8 cellular contexts compared by ENCODE assay signal in the genomic region with DNA sequence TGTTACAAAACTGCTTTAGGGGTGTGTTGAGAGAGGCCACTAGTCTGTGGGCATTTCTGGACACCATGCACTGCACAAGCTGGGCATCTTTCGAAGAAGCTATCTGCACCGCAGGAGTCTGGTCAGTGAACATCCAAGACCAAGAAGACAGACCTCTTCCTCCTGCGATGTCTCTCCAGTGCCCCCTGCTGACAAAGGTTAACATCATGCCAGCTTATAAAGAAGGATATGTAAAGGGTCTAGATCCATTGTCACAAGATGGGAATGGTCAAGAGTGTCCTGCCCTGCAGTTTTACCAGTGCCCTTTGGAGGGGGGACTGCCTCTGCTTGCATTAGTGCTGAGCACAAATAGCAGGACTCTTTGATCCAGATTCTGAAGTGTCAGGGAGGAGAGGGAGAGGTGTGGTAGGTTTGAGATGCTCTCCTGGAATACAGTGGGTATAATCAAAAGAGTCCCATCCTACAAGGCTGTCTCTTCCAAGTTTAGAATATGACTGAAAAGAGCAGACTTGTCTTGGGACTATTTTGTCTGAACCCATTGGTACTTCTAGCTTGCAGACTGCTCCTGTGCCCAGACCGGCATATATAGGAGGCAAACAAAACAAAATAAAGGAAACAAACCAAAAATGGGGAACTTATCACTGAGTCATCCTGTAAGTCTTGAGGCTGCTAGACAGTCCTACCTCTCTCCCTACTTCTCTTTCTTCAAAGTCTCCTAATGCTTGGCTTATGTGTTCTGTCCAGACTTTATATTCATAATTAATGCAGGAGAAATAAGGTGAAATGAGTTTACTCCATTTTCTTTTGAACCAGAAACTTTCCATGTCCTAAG.
DNase-seq lines count a peak whose midpoint lies in the region; ATAC-seq and TF ChIP-seq lines count a peak whose summit lies in the region.

No MANE protein-coding gene starts in this region.

- H3K79me2 ChIP-seq in SU-DHL-6 (ENCODE audit: insufficient read depth, low read length): no peaks in the 10 kb centered on the region

- no peaks in the 10 kb centered on the region for H3K36me3 ChIP-seq in MG63
- no peaks in the 10 kb centered on the region for H3K36me3 ChIP-seq in SU-DHL-6 (ENCODE audit: low read length)
- no peaks in the 10 kb centered on the region for H3K36me3 ChIP-seq in ovary

- H3K4me3 ChIP-seq in MG63 (no peak overlapping the region), SU-DHL-6 (ENCODE audit: insufficient read depth, low read length, poor library complexity, severe bottlenecking) (no peak overlapping the region), fibroblast of pulmonary artery (replicated peaks; ENCODE audit: low read depth, low read length) (no peak overlapping the region), ovary (no peak overlapping the region)

- no peaks in the 10 kb centered on the region for H3K4me1 ChIP-seq in ovary (ENCODE audit: insufficient read depth)

- H3K27ac ChIP-seq in SU-DHL-6 (ENCODE audit: low read depth, low read length): no peak overlapping the region
- no peak overlapping the region for H3K27ac ChIP-seq in ovary

- peak; percentile 59 for ATAC-seq in GM19455 (IDR thresholded peaks at IDR 0.05; ENCODE audit: unreplicated experiment)

- DNase-seq in D341Med (ENCODE audit: low spot score) (peak; percentile 63), MG63 (peak; percentile 5), fibroblast of pulmonary artery (ENCODE audit: low read depth) (peak; percentile 90), ovary (peak; percentile 40 to 57 (median 49)), activated T-cell treated with anti-CD3 and anti-CD28 coated beads for 4 hours (no peak)
- DNase-seq in central memory CD4-positive, alpha-beta T cell: no peak

- intact Hi-C loops in ovary (cut with DNase I): loop anchor here in 2 of 4 donors (5.0 to 10.0 kb wide), 2 partner anchors 682 to 1150 kb away; no protein-coding TSS in a partner anchor

- no peaks in the 10 kb centered on the region for H4K20me1 ChIP-seq in SU-DHL-6 (ENCODE audit: low read depth, low read length)

- no peak for TF ChIP-seq POLR2A in ovary (IDR thresholded peaks at IDR 0.05)

- H3K4me2 ChIP-seq in SU-DHL-6 (ENCODE audit: low read depth, low read length, poor library complexity, severe bottlenecking): no peak overlapping the region

- no peaks in the 10 kb centered on the region for H3K27me3 ChIP-seq in MG63
- H3K27me3 ChIP-seq in SU-DHL-6 (ENCODE audit: low read length): no peaks in the 10 kb centered on the region
- no peaks in the 10 kb centered on the region for H3K27me3 ChIP-seq in ovary

- WGBS in ovary, 3 donors: 43 to 54% (median 46%) methylated on average over 4 of the region's 4 CpGs

- TF ChIP-seq EP300 in ovary (IDR thresholded peaks at IDR 0.05): no peak

- H3K9me2 ChIP-seq in SU-DHL-6 (replicated peaks; ENCODE audit: insufficient read depth, low read length): no peaks in the 10 kb centered on the region

- H3F3A ChIP-seq in SU-DHL-6 (ENCODE audit: insufficient read depth): no peaks in the 10 kb centered on the region

- no peak overlapping the region for H3K9ac ChIP-seq in SU-DHL-6 (ENCODE audit: low read length)

- TF ChIP-seq CTCF in SU-DHL-6 (IDR thresholded peaks at IDR 0.05; ENCODE audit: insufficient read depth, low read length, poor library complexity, severe bottlenecking): peak; percentile 47
- TF ChIP-seq CTCF in fibroblast of pulmonary artery (IDR thresholded peaks at IDR 0.05; ENCODE audit: low read length, missing control alignments): peak; percentile 95
- TF ChIP-seq CTCF in ovary (IDR thresholded peaks at IDR 0.05): peak in 1 of 3 donors; percentile 11

- H2AFZ ChIP-seq in SU-DHL-6 (ENCODE audit: low read depth, low read length, severe bottlenecking): no peak overlapping the region

- H3K9me3 ChIP-seq in MG63 (no peaks in the 10 kb centered on the region), SU-DHL-6 (ENCODE audit: insufficient read depth, low read length) (no peaks in the 10 kb centered on the region), ovary (no peaks in the 10 kb centered on the region)

Comparison
In these comparisons a context has a peak if more than half of its experiments do, and no peak if none do; other contexts are left out.
1. DNase-seq: peak in D341Med (single experiment), MG63 (single experiment), fibroblast of pulmonary artery (single experiment) and ovary (5 of 5); none in central memory CD4-positive, alpha-beta T cell (single experiment) and activated T-cell treated with anti-CD3 and anti-CD28 coated beads for 4 hours (single experiment).